Comparison of ENCODE assay signal across 22 cellular contexts in the genomic region with DNA sequence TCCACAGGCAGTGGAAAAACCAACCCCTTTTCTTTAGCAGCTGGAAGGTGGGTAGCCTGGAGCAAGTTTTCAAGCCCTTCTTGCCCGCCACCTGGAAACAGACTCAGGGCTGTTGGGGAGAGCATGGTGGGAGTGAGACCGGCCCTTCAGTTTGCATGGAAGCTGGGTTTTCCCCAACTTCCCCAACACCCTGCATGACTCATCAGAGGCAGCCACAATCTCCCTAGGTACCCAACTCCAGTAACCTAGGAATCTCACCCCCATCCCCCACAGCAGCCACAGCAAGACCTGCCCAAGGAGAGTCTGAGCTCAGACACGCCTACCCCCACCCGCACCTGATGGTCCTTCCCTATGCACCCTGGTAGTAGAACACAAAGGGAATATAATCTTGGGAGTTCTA.
A peak's percentile ranks its signal among the peaks of the same experiment; 100 is the strongest.
DNase-seq lines count a peak whose midpoint lies in the region; ATAC-seq and TF ChIP-seq lines count a peak whose summit lies in the region.
"Had no signal": no experiment of that assay in that cellular context is flagged by ENCODE, and none has a peak within 500 bp of the region (broad histone marks: within the 10 kb centered on the region; RNA-seq: fewer than 3 reads in every experiment).

No MANE protein-coding gene starts in this region.

- H3K4me1 ChIP-seq in breast epithelium (no peaks in the 10 kb centered on the region), foreskin keratinocyte (no peaks in the 10 kb centered on the region)
- H3K4me1 ChIP-seq: SJSA1 had no signal

- no peak for TF ChIP-seq POLR2A in breast epithelium (IDR thresholded peaks at IDR 0.05)

- H3K27ac Mint-ChIP-seq in MCF 10A (ENCODE audit: low read depth, unreplicated experiment) (no peak overlapping the region), glutamatergic neuron (ENCODE audit: unreplicated experiment) (no peak overlapping the region), CD14-positive monocyte (no peak overlapping the region), osteocyte (ENCODE audit: unreplicated experiment) (no peak overlapping the region)
- H3K27ac Mint-ChIP-seq: CD4-positive, CD25-positive, alpha-beta regulatory T cell had no signal

- no peak overlapping the region for H3K4me3 Mint-ChIP-seq in MCF 10A (ENCODE audit: unreplicated experiment)
- H3K4me3 Mint-ChIP-seq in glutamatergic neuron (ENCODE audit: unreplicated experiment), result no peak overlapping the region
- no peak overlapping the region for H3K4me3 Mint-ChIP-seq in CD14-positive monocyte
- no peak overlapping the region for H3K4me3 Mint-ChIP-seq in osteocyte (ENCODE audit: unreplicated experiment)
- H3K4me3 Mint-ChIP-seq: CD4-positive, CD25-positive, alpha-beta regulatory T cell had no signal

- H3K4me3 ChIP-seq in breast epithelium, result no peak overlapping the region
- H3K4me3 ChIP-seq: K562, MG63, SJSA1 had no signal

- POLR2A ChIA-PET in MCF 10A (lab: Yijun Ruan, JAX), result no interaction called here

- no peak overlapping the region for H3K27ac ChIP-seq in breast epithelium
- H3K27ac ChIP-seq in foreskin keratinocyte, result no peak overlapping the region
- H3K27ac ChIP-seq: SJSA1 had no signal

- H3K36me3 Mint-ChIP-seq in MCF 10A (ENCODE audit: insufficient read depth, unreplicated experiment) (no peaks in the 10 kb centered on the region), glutamatergic neuron (ENCODE audit: unreplicated experiment) (no peaks in the 10 kb centered on the region), CD14-positive monocyte (no peaks in the 10 kb centered on the region), osteocyte (ENCODE audit: unreplicated experiment) (no peaks in the 10 kb centered on the region)
- H3K36me3 Mint-ChIP-seq: CD4-positive, CD25-positive, alpha-beta regulatory T cell had no signal

- intact Hi-C loops in MCF 10A (cut with micrococcal nuclease) (no loop called here), breast epithelium (cut with DNase I; ENCODE audit: low total_unique reads) (no loop called here), CD14-positive monocyte (cut with micrococcal nuclease) (no loop called here)

- H3K27me3 ChIP-seq in breast epithelium (no peaks in the 10 kb centered on the region), foreskin keratinocyte (no peaks in the 10 kb centered on the region)
- H3K27me3 ChIP-seq: MG63, SJSA1 had no signal

- CTCF ChIA-PET in MCF 10A (lab: Yijun Ruan, JAX), result interaction anchor here (0.7 to 0.9 kb wide), 2 partner anchors 11 to 156 kb away, joined by 3 read pairs; no protein-coding TSS in a partner anchor

- H3K4me1 Mint-ChIP-seq in MCF 10A (ENCODE audit: insufficient read depth, unreplicated experiment) (peaks cover 11% of the 10 kb centered on the region), glutamatergic neuron (ENCODE audit: low read depth, unreplicated experiment) (no peaks in the 10 kb centered on the region), CD14-positive monocyte (no peaks in the 10 kb centered on the region), osteocyte (ENCODE audit: unreplicated experiment) (no peaks in the 10 kb centered on the region)
- H3K4me1 Mint-ChIP-seq: CD4-positive, CD25-positive, alpha-beta regulatory T cell had no signal

- H3K27me3 Mint-ChIP-seq in MCF 10A (ENCODE audit: insufficient read depth, unreplicated experiment) (no peaks in the 10 kb centered on the region), glutamatergic neuron (ENCODE audit: unreplicated experiment) (peaks cover 2% of the 10 kb centered on the region), CD14-positive monocyte (ENCODE audit: low read depth in 3 of 3) (no peaks in the 10 kb centered on the region), osteocyte (ENCODE audit: unreplicated experiment) (peaks cover 9% of the 10 kb centered on the region)
- H3K27me3 Mint-ChIP-seq: CD4-positive, CD25-positive, alpha-beta regulatory T cell had no signal

- ATAC-seq in foreskin keratinocyte (peak; percentile 84), HG03108 (IDR thresholded peaks at IDR 0.05; ENCODE audit: unreplicated experiment) (no peak)
- ATAC-seq: K562 had no signal

- no peaks in the 10 kb centered on the region for H3K9me3 ChIP-seq in breast epithelium
- H3K9me3 ChIP-seq: MG63, SJSA1 had no signal

- TF ChIP-seq CTCF in MCF 10A (IDR thresholded peaks at IDR 0.05; ENCODE audit: unreplicated experiment), result no peak
- TF ChIP-seq CTCF in breast epithelium (IDR thresholded peaks at IDR 0.05), result no peak
- TF ChIP-seq CTCF in foreskin keratinocyte (conservative IDR thresholded peaks at IDR 0.05), result no peak
- TF ChIP-seq CTCF in glutamatergic neuron (IDR thresholded peaks at IDR 0.05; ENCODE audit: partially characterized antibody, unreplicated experiment), result no peak
- no peak for TF ChIP-seq CTCF in CD14-positive monocyte (IDR thresholded peaks at IDR 0.05)
- TF ChIP-seq CTCF in osteocyte (IDR thresholded peaks at IDR 0.05), result no peak

- no peaks in the 10 kb centered on the region for H3K36me3 ChIP-seq in breast epithelium
- H3K36me3 ChIP-seq: MG63, SJSA1 had no signal

- H3K9me3 Mint-ChIP-seq in MCF 10A (ENCODE audit: unreplicated experiment), result no peaks in the 10 kb centered on the region
- peaks cover 2% of the 10 kb centered on the region for H3K9me3 Mint-ChIP-seq in glutamatergic neuron (ENCODE audit: unreplicated experiment)
- peaks cover 9 to 24% (median 16%) of the 10 kb centered on the region in 7 donors for H3K9me3 Mint-ChIP-seq in CD14-positive monocyte
- peaks cover 11% of the 10 kb centered on the region for H3K9me3 Mint-ChIP-seq in osteocyte (ENCODE audit: unreplicated experiment)

- DNase-seq in MCF 10A (ENCODE audit: unreplicated experiment), result peak; percentile 60
- no peak for DNase-seq in breast epithelium (ENCODE audit: low spot score in 2 of 2)
- peak; percentile 3 for DNase-seq in astrocyte of the hippocampus (ENCODE audit: low read depth, low spot score)
- DNase-seq in foreskin keratinocyte, result peak; percentile 16 to 32
- no peak for DNase-seq in glutamatergic neuron
- DNase-seq in CD14-positive monocyte (ENCODE audit: low spot score), result no peak
- no peak for DNase-seq in osteocyte (ENCODE audit: extremely low spot score, unreplicated experiment)
- DNase-seq: 8988T; CD4-positive, CD25-positive, alpha-beta regulatory T cell; Kasumi-1; MG63; NCI-H1105 treated with DMSO at 0.1 percent for 48 hours; NCI-H146; NCI-H1930; NCI-H2107; NCI-H446 treated with DMSO at 0.1 percent for 48 hours; NCI-H526; Right ventricle myocardium superior; RPMI8226 had no signal

- no TSS peak for BruUV-seq in MCF 10A (replicated peaks; lab: Mats Ljungman, UMichigan)

Comparison
In these comparisons a context has a peak if more than half of its experiments do, and no peak if none do; other contexts are left out.
1. DNase-seq: peak in MCF 10A (single experiment), astrocyte of the hippocampus (single experiment) and foreskin keratinocyte (2 of 2); none in breast epithelium (0 of 2), glutamatergic neuron (single experiment), CD14-positive monocyte (single experiment) and osteocyte (single experiment).